Comparison of ENCODE assay signal across 25 cellular contexts in the genomic region with DNA sequence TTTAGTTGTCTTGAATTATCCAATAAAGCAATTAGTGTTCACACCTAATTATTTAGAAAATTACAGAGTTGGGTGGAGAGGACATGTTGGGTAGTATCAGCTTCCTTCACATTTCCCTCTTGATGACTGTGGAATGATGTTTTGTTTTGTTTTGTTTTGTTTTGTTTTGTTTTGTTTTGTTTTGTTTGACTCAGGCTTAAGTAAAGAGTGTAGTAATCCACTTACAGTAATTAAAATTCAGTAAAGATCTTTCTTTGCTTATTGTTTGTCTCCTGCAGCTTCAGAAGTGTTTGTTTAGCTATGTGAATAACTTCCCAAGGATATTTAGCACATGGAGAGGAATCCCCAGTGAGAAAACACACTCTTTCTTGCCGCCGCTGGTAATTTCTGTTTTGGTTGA. TPM values are rescaled to one million over a fixed set of nuclear protein-coding genes. Genes with fewer than 3 reads are reported as not detected.
DNase-seq lines count a peak whose midpoint lies in the region; ATAC-seq and TF ChIP-seq lines count a peak whose summit lies in the region.
"Had no signal": no experiment of that assay in that cellular context is flagged by ENCODE, and none has a peak within 500 bp of the region (broad histone marks: within the 10 kb centered on the region; RNA-seq: fewer than 3 reads in every experiment).

No MANE protein-coding gene starts in this region.

- H3K79me2 ChIP-seq in hepatocyte (peaks cover 83% of the 10 kb centered on the region), mammary epithelial cell (ENCODE audit: insufficient read depth, low read length) (peaks cover 60% of the 10 kb centered on the region)

- H3K27me3 ChIP-seq in right atrium auricular region (no peaks in the 10 kb centered on the region), hepatocyte (no peaks in the 10 kb centered on the region), thoracic aorta (replicated peaks; ENCODE audit: insufficient read depth) (no peaks in the 10 kb centered on the region), mammary epithelial cell (ENCODE audit: insufficient read depth, low read length) (no peaks in the 10 kb centered on the region)
- H3K27me3 ChIP-seq: tibial artery had no signal

- H3K9me2 ChIP-seq in hepatocyte (replicated peaks; ENCODE audit: insufficient read depth), result no peaks in the 10 kb centered on the region

- intact Hi-C loops in left ventricle myocardium superior (cut with micrococcal nuclease), result no loop called here
- intact Hi-C loops in mammary epithelial cell (cut with micrococcal nuclease), result loop anchor here (5.0 kb wide), 1 partner anchor 61 kb away; the partner anchor contains the start of gene DAAM1

- DNase-seq in right atrium auricular region (ENCODE audit: low spot score), result no peak
- DNase-seq in left ventricle myocardium superior, result no peak
- DNase-seq in dermis blood vessel endothelial cell, result peak; percentile 13
- no peak for DNase-seq in hepatocyte (ENCODE audit: low spot score)
- no peak for DNase-seq in thoracic aorta (ENCODE audit: low spot score)
- DNase-seq in mammary epithelial cell, result no peak
- no peak for DNase-seq in NCI-H2196 treated with DMSO at 0.1 percent for 48 hours (lab: John Stamatoyannopoulos, UW; ENCODE audit: unreplicated experiment)
- DNase-seq: activated CD4-positive, alpha-beta T cell treated with anti-CD3 and anti-CD28 coated beads for 4 hours; activated CD8-positive, alpha-beta memory T cell treated with anti-CD3 and anti-CD28 coated beads for 24 hours; activated T-cell treated with anti-CD3 and anti-CD28 coated beads, Interleukin-2, amount 50 U/mL, for 1 hour; Calu3; effector memory CD8-positive, alpha-beta T cell; HCEC 1CT; head of caudate nucleus; Karpas-422; naive B cell; NCI-H1694 treated with DMSO at 0.1 percent for 48 hours; NCI-H446; retina; stimulated activated CD4-positive, alpha-beta T cell treated with anti-CD3 and anti-CD28 coated beads, Interleukin-4, amount 100 ng/mL, for 4 hours; stimulated activated naive CD4-positive, alpha-beta T cell treated with Interleukin-2 at 50 U/mL for 16 hours; T-helper 1 cell; tibial artery had no signal

- WGBS in hepatocyte (ENCODE audit: low lambda C conversion rate, missing lambda C conversion rate), result 61% methylated on average over 2 of the region's 2 CpGs
- 100% methylated on average over 2 of the region's 2 CpGs for WGBS in mammary epithelial cell (ENCODE audit: low coverage, missing lambda C conversion rate)

- H4K20me1 ChIP-seq in hepatocyte (ENCODE audit: insufficient read depth, poor library complexity, severe bottlenecking) (no peaks in the 10 kb centered on the region), mammary epithelial cell (ENCODE audit: insufficient read depth, low read length) (no peaks in the 10 kb centered on the region)

- H3K9ac ChIP-seq in mammary epithelial cell (ENCODE audit: insufficient read depth, low read length), result no peak overlapping the region

- no TSS peak for BruUV-seq in mammary epithelial cell (replicated peaks; lab: Mats Ljungman, UMichigan)

- in situ Hi-C loops in mammary epithelial cell (cut with MboI; ENCODE audit: low sequenced_read_pairs in 2 of 2), result no loop called here

- peaks cover 0 to 51% of the 10 kb centered on the region in 2 donors for H3K4me1 ChIP-seq in right atrium auricular region
- peaks cover 17% of the 10 kb centered on the region for H3K4me1 ChIP-seq in hepatocyte (ENCODE audit: insufficient read depth)
- peaks cover 34 to 49% of the 10 kb centered on the region in 2 donors for H3K4me1 ChIP-seq in thoracic aorta (ENCODE audit: control insufficient read depth in 1 of 2, low read depth in 2 of 2)
- peaks cover 25% of the 10 kb centered on the region for H3K4me1 ChIP-seq in mammary epithelial cell (ENCODE audit: insufficient read depth, low read length)

- no peaks in the 10 kb centered on the region for H3K36me3 ChIP-seq in right atrium auricular region
- no peaks in the 10 kb centered on the region for H3K36me3 ChIP-seq in hepatocyte (replicated peaks; ENCODE audit: insufficient read depth, low read depth)
- no peaks in the 10 kb centered on the region for H3K36me3 ChIP-seq in thoracic aorta
- no peaks in the 10 kb centered on the region for H3K36me3 ChIP-seq in mammary epithelial cell (ENCODE audit: insufficient read depth, low read length)
- H3K36me3 ChIP-seq: tibial artery had no signal

- no peak for TF ChIP-seq CTCF in right atrium auricular region (IDR thresholded peaks at IDR 0.05)
- TF ChIP-seq CTCF in hepatocyte (IDR thresholded peaks at IDR 0.05; ENCODE audit: poor library complexity), result no peak
- TF ChIP-seq CTCF in thoracic aorta (IDR thresholded peaks at IDR 0.05), result no peak
- TF ChIP-seq CTCF in mammary epithelial cell (conservative IDR thresholded peaks at IDR 0.05 in 1 of 2, IDR thresholded peaks at IDR 0.05 in 1 of 2; ENCODE audit: extremely low read depth in 1 of 2, insufficient read depth in 1 of 2, low read depth in 1 of 2, low read length in 2 of 2), result no peak

- H2AFZ ChIP-seq in hepatocyte (no peak overlapping the region), mammary epithelial cell (ENCODE audit: low read depth, low read length) (no peak overlapping the region)

- CTCF ChIA-PET in mammary epithelial cell (lab: Charles Lee; ENCODE audit: low non-redundant PET), result no interaction called here

- H3K4me3 ChIP-seq in right atrium auricular region (no peak overlapping the region), hepatocyte (no peak overlapping the region), thoracic aorta (peak overlapping the region; percentile 9), mammary epithelial cell (replicated peaks in 1 of 3; ENCODE audit: insufficient read depth in 1 of 3, low read depth in 2 of 3, low read length in 3 of 3) (no peak overlapping the region)
- H3K4me3 ChIP-seq: tibial artery had no signal

- H3K4me2 ChIP-seq in hepatocyte (peak overlapping the region; percentile 10), mammary epithelial cell (ENCODE audit: insufficient read depth, low read depth, low read length) (no peak overlapping the region)

- ATAC-seq in left ventricle myocardium superior, result no peak
- ATAC-seq in thoracic aorta (ENCODE audit: insufficient number of reproducible peaks, low FRiP score, low read depth), result no peak
- no peak for ATAC-seq in HG02981 (IDR thresholded peaks at IDR 0.05; ENCODE audit: unreplicated experiment)
- ATAC-seq: effector memory CD8-positive, alpha-beta T cell had no signal

- H3K9me3 ChIP-seq in right atrium auricular region, result no peaks in the 10 kb centered on the region
- no peaks in the 10 kb centered on the region for H3K9me3 ChIP-seq in hepatocyte (ENCODE audit: low read depth)
- H3K9me3 ChIP-seq in thoracic aorta, result no peaks in the 10 kb centered on the region
- no peaks in the 10 kb centered on the region for H3K9me3 ChIP-seq in mammary epithelial cell (replicated peaks; ENCODE audit: insufficient read depth, low read length)
- H3K9me3 ChIP-seq: tibial artery had no signal

- dilution Hi-C loops in mammary epithelial cell (cut with HindIII; ENCODE audit: low sequenced_read_pairs), result no loop called here

- H3K27ac ChIP-seq in right atrium auricular region (peak overlapping the region; percentile 12 to 23), hepatocyte (no peak overlapping the region), thoracic aorta (peak overlapping the region; percentile 11 to 42), mammary epithelial cell (ENCODE audit: insufficient read depth, low read depth, low read length) (no peak overlapping the region)
- H3K27ac ChIP-seq: C4-2B had no signal

RNA-seq across cellular contexts. Expression of gene DAAM1, which starts 59.7 kb away (rescaled TPM):
- total RNA-seq in right atrium auricular region (10 to 100 TPM; 61.4 to 67.0 TPM), left ventricle myocardium superior (111 TPM), dermis blood vessel endothelial cell (32.0 and 65.3 TPM in 2 replicates), hepatocyte (23.1 and 23.7 TPM in 2 replicates), thoracic aorta (10 to 100 TPM; 35.9 to 56.6 TPM), mammary epithelial cell (10 to 100 TPM; 30.2 to 35.0 TPM)
- polyA plus RNA-seq in hepatocyte (19.0 and 21.6 TPM in 2 replicates), mammary epithelial cell (15.1 TPM)
- polyA minus RNA-seq in mammary epithelial cell, result 35.3 TPM

Comparison
In these comparisons a context has a peak if more than half of its experiments do, and no peak if none do; other contexts are left out.
1. H3K27ac ChIP-seq: peak in right atrium auricular region (2 of 2) and thoracic aorta (2 of 2); none in hepatocyte (single experiment) and mammary epithelial cell (single experiment).